ENCODE assay signal across 22 cellular contexts in genomic region chr10:43821103-43821502, GRCh38.
DNase-seq lines count a peak whose midpoint lies in the region; ATAC-seq, FAIRE-seq and TF ChIP-seq lines count a peak whose summit lies in the region.
"Had no signal": no experiment of that assay in that cellular context is flagged by ENCODE, and none has a peak within 500 bp of the region (broad histone marks: within the 10 kb centered on the region; RNA-seq: fewer than 3 reads in every experiment).

No MANE protein-coding gene starts in this region.

- H3K9me2 ChIP-seq in SK-N-SH: no peaks in the 10 kb centered on the region

- POLR2A ChIA-PET in SK-N-SH (lab: Yijun Ruan, JAX): no interaction called here
- POLR2A ChIA-PET in H1 (lab: Charles Lee; ENCODE audit: partially characterized antibody): no interaction called here

- TF ChIP-seq RAD21 in SK-N-SH (IDR thresholded peaks at IDR 0.05; ENCODE audit: low read length): no peak
- TF ChIP-seq RAD21 in H1 (IDR thresholded peaks at IDR 0.05 in 1 of 2, conservative IDR thresholded peaks at IDR 0.05 in 1 of 2; ENCODE audit: low read depth in 2 of 2, low read length in 2 of 2): no peak

- no peaks in the 10 kb centered on the region for H3K9me3 Mint-ChIP-seq in HFFc6
- H3K9me3 Mint-ChIP-seq: CD8-positive, alpha-beta T cell had no signal

- H3K27me3 Mint-ChIP-seq in HFFc6 (ENCODE audit: insufficient read depth): peaks cover 1% of the 10 kb centered on the region; the same call in 1 of the 2 replicates

- H3K4me3 Mint-ChIP-seq in HFFc6: no peak overlapping the region
- H3K4me3 Mint-ChIP-seq: CD8-positive, alpha-beta T cell had no signal

- H3K4me1 ChIP-seq in SK-N-SH (ENCODE audit: control insufficient read depth in 1 of 2, insufficient read depth in 2 of 2, low read depth in 1 of 2, low read length in 1 of 2): peaks cover 0 to 15% of the 10 kb centered on the region in 2 experiments; a peak in 2 of 4 replicates
- H3K4me1 ChIP-seq in H1 (replicated peaks in 1 of 4; ENCODE audit: control insufficient read depth in 3 of 4, insufficient read depth in 4 of 4, low read length in 3 of 4): no peaks in the 10 kb centered on the region
- peaks cover 0 to 72% (median 56%) of the 10 kb centered on the region in 4 donors for H3K4me1 ChIP-seq in tibial artery
- H3K4me1 ChIP-seq: A549 had no signal

- no peak for TF ChIP-seq EP300 in SK-N-SH (IDR thresholded peaks at IDR 0.05; ENCODE audit: borderline replicate concordance in 1 of 2, low read depth in 1 of 2, low read length in 1 of 2)
- no peak for TF ChIP-seq EP300 in H1 (IDR thresholded peaks at IDR 0.05; ENCODE audit: borderline replicate concordance in 1 of 2, low read depth in 2 of 2, low read length in 2 of 2)

- H2BK5ac ChIP-seq in H1 (ENCODE audit: low read depth, low read length): no peak overlapping the region

- H3K27ac ChIP-seq in SK-N-SH (ENCODE audit: low read depth in 2 of 2, low read length in 1 of 2): no peak overlapping the region
- H3K27ac ChIP-seq in H1 (ENCODE audit: low read depth, low read length): no peak overlapping the region
- H3K27ac ChIP-seq in tibial artery: peak overlapping the region; percentile 87 to 91
- H3K27ac ChIP-seq in coronary artery: peak overlapping the region in 1 of 2 donors; percentile 87
- H3K27ac ChIP-seq: A549; BLaER1 treated with 17β-estradiol and CSF1 and Interleukin-3, amounts not matched to agents 10 nM and 100 nM; HL-60; PC-9; RWPE1 had no signal

- WGBS in SK-N-SH (ENCODE audit: low lambda C conversion rate): 66% methylated on average over 2 of the region's 2 CpGs
- WGBS in H1 (ENCODE audit: extremely low coverage in 1 of 2, insufficient coverage in 1 of 2, insufficient read length in 1 of 2, insufficient replicate concordance in 2 of 2, low coverage in 1 of 2, low lambda C conversion rate in 2 of 2, missing lambda C conversion rate in 1 of 2), 2 experiments: 88% methylated on average over 2 of the region's 2 CpGs; no CpG with 5 or more reads in 1 of the 2 experiments

- H4K20me1 ChIP-seq in SK-N-SH (ENCODE audit: insufficient read depth) (no peaks in the 10 kb centered on the region), H1 (replicated peaks in 1 of 2; ENCODE audit: control insufficient read depth in 1 of 2, insufficient read depth in 2 of 2, low read length in 2 of 2) (no peaks in the 10 kb centered on the region)

- H3K27me3 ChIP-seq in SK-N-SH (ENCODE audit: insufficient read depth): no peaks in the 10 kb centered on the region
- H3K27me3 ChIP-seq in H1 (replicated peaks in 1 of 4; ENCODE audit: control insufficient read depth in 3 of 4, extremely low read depth in 1 of 4, insufficient read depth in 3 of 4, low read length in 3 of 4): no peaks in the 10 kb centered on the region
- no peaks in the 10 kb centered on the region for H3K27me3 ChIP-seq in tibial artery
- H3K27me3 ChIP-seq: BLaER1 treated with 17β-estradiol and CSF1 and Interleukin-3, amounts not matched to agents 10 nM and 100 nM had no signal

- no peak overlapping the region for H2BK12ac ChIP-seq in H1 (ENCODE audit: low read depth, low read length)

- no peak overlapping the region for H3K9ac ChIP-seq in SK-N-SH
- no peak overlapping the region for H3K9ac ChIP-seq in H1 (replicated peaks in 1 of 4; ENCODE audit: extremely low read depth in 1 of 4, low read depth in 3 of 4, low read length in 3 of 4)
- H3K9ac ChIP-seq: BLaER1 treated with 17β-estradiol and CSF1 and Interleukin-3, amounts not matched to agents 10 nM and 100 nM had no signal

- H2BK120ac ChIP-seq in H1 (replicated peaks; ENCODE audit: low read depth, low read length): no peak overlapping the region

- H3K79me1 ChIP-seq in H1 (ENCODE audit: low read depth, low read length): no peaks in the 10 kb centered on the region

- CTCF ChIA-PET in SK-N-SH (lab: Yijun Ruan, JAX) (interaction anchor here (3.2 kb wide), 1 partner anchor 131 kb away, joined by 13 read pairs; no protein-coding TSS in a partner anchor), H1 (lab: Charles Lee; ENCODE audit: partially characterized antibody) (interaction anchor here (0.8 to 1.4 kb wide), 2 partner anchors 16 to 487 kb away, joined by 3 read pairs; no protein-coding TSS in a partner anchor)

- H2AFZ ChIP-seq in SK-N-SH (ENCODE audit: low read depth): no peak overlapping the region
- no peak overlapping the region for H2AFZ ChIP-seq in H1 (ENCODE audit: low read length)
- H2AFZ ChIP-seq: PC-9 had no signal

- DNase-seq in SK-N-SH (peak; percentile 60), HFFc6 (no peak), H1 (ENCODE audit: low read depth in 1 of 2, low spot score in 2 of 2) (no peak), tibial artery (no peak), coronary artery (ENCODE audit: low spot score) (no peak)
- DNase-seq: Calu3; CD8-positive, alpha-beta T cell; DMS79; KG1; NCI-H1105 treated with DMSO at 0.1 percent for 48 hours; NCI-H1694; NCI-H2081 treated with DMSO at 0.1 percent for 48 hours; NCI-H510A; PC-9; SIG-M5 had no signal

- H3K79me2 ChIP-seq in SK-N-SH (ENCODE audit: insufficient read depth) (no peaks in the 10 kb centered on the region), H1 (ENCODE audit: control insufficient read depth in 1 of 2, insufficient read depth in 2 of 2, low read length in 2 of 2) (no peaks in the 10 kb centered on the region)

- H3K23ac ChIP-seq in H1 (ENCODE audit: insufficient read length): no peak overlapping the region

- no peaks in the 10 kb centered on the region for H3K36me3 Mint-ChIP-seq in HFFc6 (ENCODE audit: low read depth)
- H3K36me3 Mint-ChIP-seq: CD8-positive, alpha-beta T cell had no signal

- no peaks in the 10 kb centered on the region; the same call in 1 of the 2 replicates for H3K23me2 ChIP-seq in H1 (ENCODE audit: low read depth, low read length)

- no peak for TF ChIP-seq CTCF in SK-N-SH (IDR thresholded peaks at IDR 0.05)
- TF ChIP-seq CTCF in HFFc6 (IDR thresholded peaks at IDR 0.05): no peak
- no peak for TF ChIP-seq CTCF in H1 (IDR thresholded peaks at IDR 0.05; ENCODE audit: control extremely low read depth in 1 of 3, insufficient read depth in 1 of 3, low read depth in 1 of 3, low read length in 3 of 3)
- no peak for TF ChIP-seq CTCF in tibial artery (IDR thresholded peaks at IDR 0.05)
- no peak for TF ChIP-seq CTCF in coronary artery (IDR thresholded peaks at IDR 0.05)

- no peak overlapping the region for H3K56ac ChIP-seq in H1 (replicated peaks; ENCODE audit: insufficient read length, low read depth, low read length)

- no peak overlapping the region for H3K4me3 ChIP-seq in SK-N-SH (ENCODE audit: low read depth in 2 of 2, low read length in 1 of 2)
- no peak overlapping the region for H3K4me3 ChIP-seq in H1 (ENCODE audit: extremely low read depth in 1 of 4, insufficient read depth in 2 of 4, low read depth in 3 of 4, low read length in 4 of 4)
- no peak overlapping the region for H3K4me3 ChIP-seq in tibial artery
- H3K4me3 ChIP-seq in coronary artery: no peak overlapping the region
- H3K4me3 ChIP-seq: A549; BLaER1 treated with 17β-estradiol and CSF1 and Interleukin-3, amounts not matched to agents 10 nM and 100 nM; PC-9 had no signal

- no peak for TF ChIP-seq POLR2A in H1 (IDR thresholded peaks at IDR 0.05; ENCODE audit: control extremely low read depth in 1 of 2, low read depth in 2 of 2, low read length in 2 of 2)

- intact Hi-C loops in tibial artery (cut with DNase I; ENCODE audit: low total_unique reads): loop anchor here (10.0 kb wide), 1 partner anchor 144 kb away; no protein-coding TSS in a partner anchor

- peak overlapping the region; percentile 54 for H3K27ac Mint-ChIP-seq in HFFc6
- H3K27ac Mint-ChIP-seq: CD8-positive, alpha-beta T cell had no signal

- H2BK15ac ChIP-seq in H1 (ENCODE audit: low read length): no peak overlapping the region

- H2BK20ac ChIP-seq in H1 (ENCODE audit: low read length): no peak overlapping the region

- H3K4ac ChIP-seq in H1 (replicated peaks; ENCODE audit: insufficient read length, low read depth, low read length): no peak overlapping the region

- H2AK5ac ChIP-seq in H1 (ENCODE audit: low read depth, low read length): no peak overlapping the region

- no peak overlapping the region; the same call in 1 of the 2 replicates for H3K4me2 ChIP-seq in SK-N-SH
- no peak overlapping the region for H3K4me2 ChIP-seq in H1 (ENCODE audit: insufficient read depth in 1 of 2, low read depth in 2 of 2, low read length in 2 of 2)
- H3K4me2 ChIP-seq: A549, PC-9 had no signal

- peaks cover 24% of the 10 kb centered on the region for H3F3A ChIP-seq in SK-N-SH (replicated peaks; ENCODE audit: insufficient read depth)

- H3K36me3 ChIP-seq in SK-N-SH (replicated peaks in 1 of 2; ENCODE audit: control insufficient read depth in 1 of 2, insufficient read depth in 2 of 2, low read length in 1 of 2): no peaks in the 10 kb centered on the region
- no peaks in the 10 kb centered on the region for H3K36me3 ChIP-seq in H1 (ENCODE audit: control insufficient read depth in 2 of 4, insufficient read depth in 4 of 4, low read length in 3 of 4)
- no peaks in the 10 kb centered on the region for H3K36me3 ChIP-seq in tibial artery
- H3K36me3 ChIP-seq: BLaER1 treated with 17β-estradiol and CSF1 and Interleukin-3, amounts not matched to agents 10 nM and 100 nM had no signal

- FAIRE-seq in H1 (lab: Jason Lieb, UNC): no peak
- FAIRE-seq: A549, H54 had no signal

- no peak overlapping the region for H3K14ac ChIP-seq in H1 (ENCODE audit: insufficient read length)

- peak overlapping the region; percentile 37; the same call in 1 of the 2 replicates for H4K8ac ChIP-seq in H1 (ENCODE audit: extremely low read depth, insufficient read depth, low read length)

- no peak overlapping the region for H4K5ac ChIP-seq in H1 (ENCODE audit: insufficient read length, low read depth, low read length)

- no peak overlapping the region for H4K91ac ChIP-seq in H1 (replicated peaks; ENCODE audit: insufficient read length, low read length)

- H3K4me1 Mint-ChIP-seq in HFFc6 (ENCODE audit: low read depth): peaks cover 79% of the 10 kb centered on the region

- no peak overlapping the region for H3K18ac ChIP-seq in H1 (ENCODE audit: extremely low read depth, low read length)

- H3K9me3 ChIP-seq in SK-N-SH: no peaks in the 10 kb centered on the region
- H3K9me3 ChIP-seq in H1 (ENCODE audit: insufficient read depth in 2 of 2, low read depth in 1 of 2, low read length in 1 of 2): no peaks in the 10 kb centered on the region; a peak in 1 of 4 replicates
- H3K9me3 ChIP-seq in tibial artery: no peaks in the 10 kb centered on the region
- H3K9me3 ChIP-seq: A549 had no signal

- ATAC-seq in SK-N-SH treated with all-trans-retinoic acid at 6 μM for 48 hours: no peak
- ATAC-seq in HG02798 (IDR thresholded peaks at IDR 0.05; ENCODE audit: poor library complexity, unreplicated experiment): no peak
- ATAC-seq: A549; CD8-positive, alpha-beta T cell had no signal

TF ChIP-seq in SK-N-SH, 30 proteins besides CTCF, POLR2A, EP300 and RAD21 (continues in another document):
- no peak for TF ChIP-seq MXI1 (IDR thresholded peaks at IDR 0.05; ENCODE audit: low read depth, low read length)
- no peak for TF ChIP-seq FOXM1 (IDR thresholded peaks at IDR 0.05; ENCODE audit: low read depth)

TF ChIP-seq in SK-N-SH treated with all-trans-retinoic acid at 6 μM for 48 hours, 23 proteins besides CTCF, POLR2A, EP300 and RAD21 (continues in another document):
- no peak for TF ChIP-seq ZFP30 (CRISPR knock-in tag; IDR thresholded peaks at IDR 0.05)

TF ChIP-seq in H1, 55 proteins besides CTCF, POLR2A, EP300 and RAD21 (continues in another document):
- TF ChIP-seq SUZ12 (IDR thresholded peaks at IDR 0.05; ENCODE audit: low read length) (no peak), RXRA (IDR thresholded peaks at IDR 0.05; ENCODE audit: insufficient read depth, low read depth, low read length) (no peak), JUN (IDR thresholded peaks at IDR 0.05; ENCODE audit: low read depth, low read length) (no peak)

Comparison
In these comparisons a context has a peak if more than half of its experiments do, and no peak if none do; other contexts are left out.
1. H3K27ac ChIP-seq: peak in tibial artery (2 of 2); none in SK-N-SH (0 of 2) and H1 (single experiment).